In the genomic region with DNA sequence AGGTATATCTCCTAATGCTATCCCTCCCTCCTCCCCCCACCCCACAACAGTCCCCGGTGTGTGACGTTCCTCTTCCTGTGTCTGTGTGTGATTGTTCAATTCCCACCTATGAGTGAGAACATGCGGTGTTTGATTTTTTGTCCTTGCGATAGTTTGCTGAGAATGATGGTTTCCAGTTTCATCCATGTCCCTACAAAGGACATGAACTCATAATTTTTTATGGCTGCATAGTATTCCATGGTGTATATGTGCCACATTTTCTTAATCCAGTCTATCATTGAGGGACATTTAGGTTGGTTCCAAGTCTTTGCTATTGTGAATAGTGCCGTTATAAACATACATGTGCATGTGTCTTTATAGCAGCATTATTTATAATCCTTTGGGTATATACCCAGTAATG, we compare ENCODE assay signal across 17 cellular contexts. TPM values are rescaled to one million over a fixed set of nuclear protein-coding genes. Genes with fewer than 3 reads are reported as not detected.
"Had no signal": no experiment of that assay in that cellular context is flagged by ENCODE, and none has a peak within 500 bp of the region (broad histone marks: within the 10 kb centered on the region; RNA-seq: fewer than 3 reads in every experiment).

No MANE protein-coding gene starts in this region.

RNA-seq across cellular contexts. Expression of a gene that starts 8.2 kb away (rescaled TPM):
- total RNA-seq: dorsolateral prefrontal cortex, endothelial cell of umbilical vein, esophagus muscularis mucosa, glomerular endothelial cell, heart right ventricle, left cardiac atrium, left ventricle myocardium superior, lung microvascular endothelial cell, mesenteric fat pad, mesothelial cell of epicardium, myocyte had no signal

RNA-seq across cellular contexts. Expression of a gene that starts 11.9 kb away (rescaled TPM):
- total RNA-seq: dermis blood vessel endothelial cell, endothelial cell of umbilical vein, epithelial cell of proximal tubule, esophagus muscularis mucosa, gastrocnemius medialis, glomerular endothelial cell, heart right ventricle, kidney epithelial cell, left cardiac atrium, left ventricle myocardium superior, lung microvascular endothelial cell, mesenteric fat pad, mesothelial cell of epicardium, myocyte had no signal

RNA-seq across cellular contexts. Expression of a gene that starts 17.7 kb away (rescaled TPM):
- total RNA-seq: dermis blood vessel endothelial cell, dorsolateral prefrontal cortex, endothelial cell of umbilical vein, epithelial cell of proximal tubule, esophagus muscularis mucosa, heart right ventricle, kidney epithelial cell, left cardiac atrium, left lung, left ventricle myocardium superior, lower lobe of right lung, lung microvascular endothelial cell, mesenteric fat pad, mesothelial cell of epicardium, myocyte had no signal

RNA-seq across cellular contexts. Expression of a gene that starts 19.1 kb away (rescaled TPM):
- total RNA-seq: dermis blood vessel endothelial cell, dorsolateral prefrontal cortex, endothelial cell of umbilical vein, epithelial cell of proximal tubule, gastrocnemius medialis, glomerular endothelial cell, heart right ventricle, kidney epithelial cell, left cardiac atrium, left lung, left ventricle myocardium superior, lower lobe of right lung, lung microvascular endothelial cell, mesothelial cell of epicardium, myocyte had no signal

RNA-seq across cellular contexts. Expression of a gene that starts 28.0 kb away (rescaled TPM):
- total RNA-seq: dermis blood vessel endothelial cell, dorsolateral prefrontal cortex, endothelial cell of umbilical vein, epithelial cell of proximal tubule, esophagus muscularis mucosa, glomerular endothelial cell, heart right ventricle, kidney epithelial cell, left cardiac atrium, left lung, left ventricle myocardium superior, lower lobe of right lung, lung microvascular endothelial cell, mesenteric fat pad, mesothelial cell of epicardium, myocyte had no signal
